ENCODE assay signal across 8 cellular contexts in genomic region chr13:30572859-30573275, GRCh38. TPM values are rescaled to one million over a fixed set of nuclear protein-coding genes. Genes with fewer than 3 reads are reported as not detected.
DNase-seq lines count a peak whose midpoint lies in the region; ATAC-seq and TF ChIP-seq lines count a peak whose summit lies in the region.

No MANE protein-coding gene starts in this region.

- H3K27ac Mint-ChIP-seq in activated T-cell treated with anti-CD3 and anti-CD28 coated beads, Interleukin-2, amount 50 U/mL, for 24 hours = peak overlapping the region; percentile 76

- DNase-seq in activated T-cell treated with anti-CD3 and anti-CD28 coated beads, Interleukin-2, amount 50 U/mL, for 24 hours = no peak
- no peak for DNase-seq in activated T-cell treated with anti-CD3 and anti-CD28 coated beads, Interleukin-2, amount 50 U/mL, for 1 hour
- DNase-seq in OCI-M1 (lab: John Stamatoyannopoulos, UW) (peak; percentile 85), right lobe of liver (no peak), upper lobe of left lung (peak in 1 of 2 donors; percentile 35)
- DNase-seq in central memory CD4-positive, alpha-beta T cell = peak; percentile 38
- no peak for DNase-seq in activated CD8-positive, alpha-beta memory T cell treated with anti-CD3 and anti-CD28 coated beads, Interleukin-2, amount 50 U/mL, for 4 hours

- TF ChIP-seq POLR2A in right lobe of liver (IDR thresholded peaks at IDR 0.05) = no peak
- TF ChIP-seq POLR2A in upper lobe of left lung (IDR thresholded peaks at IDR 0.05) = no peak

- H3K27me3 Mint-ChIP-seq in activated T-cell treated with anti-CD3 and anti-CD28 coated beads, Interleukin-2, amount 50 U/mL, for 24 hours = no peaks in the 10 kb centered on the region

- intact Hi-C loops in right lobe of liver (cut with DNase I) = no loop called here

- H3K4me3 Mint-ChIP-seq in activated T-cell treated with anti-CD3 and anti-CD28 coated beads, Interleukin-2, amount 50 U/mL, for 24 hours = peak overlapping the region; percentile 56

- H3K9me3 ChIP-seq in HEK293 (ENCODE audit: control insufficient read depth, insufficient read depth, low read depth, low read length) (no peaks in the 10 kb centered on the region), right lobe of liver (no peaks in the 10 kb centered on the region), upper lobe of left lung (no peaks in the 10 kb centered on the region)

- no peak for TF ChIP-seq CTCF in HEK293 (tag by site-specific recombination; IDR thresholded peaks at IDR 0.05)
- peak; percentile 30 to 43 (median 35) for TF ChIP-seq CTCF in right lobe of liver (IDR thresholded peaks at IDR 0.05)
- TF ChIP-seq CTCF in upper lobe of left lung (IDR thresholded peaks at IDR 0.05) = no peak

- POLR2A ChIA-PET in HEK293 (lab: Yijun Ruan, JAX) = no interaction called here

- H3K9me3 Mint-ChIP-seq in activated T-cell treated with anti-CD3 and anti-CD28 coated beads, Interleukin-2, amount 50 U/mL, for 24 hours = no peaks in the 10 kb centered on the region

- no peak for TF ChIP-seq EP300 in upper lobe of left lung (IDR thresholded peaks at IDR 0.05)

- H3K36me3 Mint-ChIP-seq in activated T-cell treated with anti-CD3 and anti-CD28 coated beads, Interleukin-2, amount 50 U/mL, for 24 hours (ENCODE audit: low read depth) = no peaks in the 10 kb centered on the region

- ATAC-seq in right lobe of liver (peak; percentile 74 to 86 (median 80)), upper lobe of left lung (ENCODE audit: low FRiP score in 2 of 2) (no peak)

- no peak overlapping the region for H3K4me3 ChIP-seq in HEK293 (ENCODE audit: low read depth, low read length)
- H3K4me3 ChIP-seq in right lobe of liver = peak overlapping the region; percentile 23 to 50 (median 26)
- H3K4me3 ChIP-seq in upper lobe of left lung = peak overlapping the region in 3 of 4 donors; percentile 14 to 41 (median 40)

- H3K27ac ChIP-seq in HEK293 (ENCODE audit: extremely low read depth, low read depth, low read length) (no peak overlapping the region), right lobe of liver (peak overlapping the region; percentile 32 to 62 (median 58)), upper lobe of left lung (peak overlapping the region; percentile 18 to 68 (median 56))

- no peaks in the 10 kb centered on the region for H3K36me3 ChIP-seq in HEK293 (ENCODE audit: control insufficient read depth in 2 of 2, insufficient read depth in 1 of 2, low read length in 2 of 2)
- no peaks in the 10 kb centered on the region for H3K36me3 ChIP-seq in right lobe of liver
- no peaks in the 10 kb centered on the region for H3K36me3 ChIP-seq in upper lobe of left lung

- H3K27me3 ChIP-seq in right lobe of liver (no peaks in the 10 kb centered on the region), upper lobe of left lung (no peaks in the 10 kb centered on the region)

- CTCF ChIA-PET in HEK293 (lab: Yijun Ruan, JAX) = no interaction called here

- no peaks in the 10 kb centered on the region; the same call in 1 of the 2 replicates for H3K4me1 ChIP-seq in HEK293 (ENCODE audit: control insufficient read depth, insufficient read depth, low read length)
- peaks cover 0 to 5% (median 0%) of the 10 kb centered on the region in 4 donors for H3K4me1 ChIP-seq in right lobe of liver
- H3K4me1 ChIP-seq in upper lobe of left lung = peaks cover 0 to 8% (median 6%) of the 10 kb centered on the region in 4 donors

- peaks cover 50% of the 10 kb centered on the region for H3K4me1 Mint-ChIP-seq in activated T-cell treated with anti-CD3 and anti-CD28 coated beads, Interleukin-2, amount 50 U/mL, for 24 hours (ENCODE audit: low read depth)

- 0% methylated on average over 1 of the region's 1 CpG for WGBS in right lobe of liver (ENCODE audit: insufficient coverage, low coverage, low lambda C conversion rate, missing lambda C conversion rate)
- WGBS in upper lobe of left lung, 2 donors = 3 to 4% methylated on average over 1 of the region's 1 CpG

TF ChIP-seq in HEK293, 187 proteins besides CTCF, POLR2A, EP300 and RAD21:
- TF ChIP-seq ZNF629 (tag by site-specific recombination; IDR thresholded peaks at IDR 0.05) (no peak), ZNF335 (tag by site-specific recombination; conservative IDR thresholded peaks at IDR 0.05) (0 out of 2 replicates have a peak, but pooled peaks have one; percentile 23), ZNF654 (tag by site-specific recombination; IDR thresholded peaks at IDR 0.05; ENCODE audit: low read depth) (peak; percentile 19; the same call in 1 of the 2 replicates)
TF ChIP-seq in HEK293: peak in this region for 2.

RNA-seq across cellular contexts. Expression of gene USPL1, which starts 44.9 kb away (rescaled TPM):
- total RNA-seq in right lobe of liver (10 to 100 TPM in 1 of 6 experiments, 1 to 10 TPM in 5; 5.6 to 11.2 (median 8.4) TPM), upper lobe of left lung (10 to 100 TPM; 10.8 to 25.1 (median 16.2) TPM)

Comparison
In these comparisons a context has a peak if more than half of its experiments do, and no peak if none do; other contexts are left out.
1. DNase-seq: peak in OCI-M1 (single experiment) and central memory CD4-positive, alpha-beta T cell (single experiment); none in activated T-cell treated with anti-CD3 and anti-CD28 coated beads, Interleukin-2, amount 50 U/mL, for 24 hours (single experiment), activated T-cell treated with anti-CD3 and anti-CD28 coated beads, Interleukin-2, amount 50 U/mL, for 1 hour (single experiment), right lobe of liver (0 of 3) and activated CD8-positive, alpha-beta memory T cell treated with anti-CD3 and anti-CD28 coated beads, Interleukin-2, amount 50 U/mL, for 4 hours (single experiment).
2. CTCF ChIP-seq: peak in right lobe of liver (4 of 4); none in HEK293 (single experiment) and upper lobe of left lung (0 of 6).
3. ATAC-seq: peak in right lobe of liver (4 of 4); none in upper lobe of left lung (0 of 2).